17 cellular contexts compared by ENCODE assay signal in the genomic region with DNA sequence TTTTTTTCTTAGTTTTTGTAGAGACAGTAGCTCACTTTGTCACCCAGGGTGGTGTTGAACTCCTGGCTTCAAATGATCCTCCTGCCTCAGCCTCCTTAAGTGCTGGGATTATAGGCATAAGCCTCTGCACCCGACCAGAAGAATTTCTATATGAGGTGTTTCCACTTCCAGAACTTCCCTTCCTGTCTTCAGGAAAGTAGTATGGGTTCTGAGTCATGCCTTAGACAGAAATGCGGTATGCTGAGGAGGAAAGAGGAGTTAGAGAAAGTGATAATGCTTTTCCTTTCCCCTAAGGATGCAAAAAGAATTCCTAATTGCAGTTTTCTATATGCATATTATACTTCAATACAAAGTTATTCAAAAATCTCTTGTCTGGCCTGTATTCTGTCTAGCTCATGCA. TPM values are rescaled to one million over a fixed set of nuclear protein-coding genes. Genes with fewer than 3 reads are reported as not detected.
A peak's percentile ranks its signal among the peaks of the same experiment; 100 is the strongest.
DNase-seq lines count a peak whose midpoint lies in the region; ATAC-seq, FAIRE-seq and TF ChIP-seq lines count a peak whose summit lies in the region.
"Had no signal": no experiment of that assay in that cellular context is flagged by ENCODE, and none has a peak within 500 bp of the region (broad histone marks: within the 10 kb centered on the region; RNA-seq: fewer than 3 reads in every experiment).

No MANE protein-coding gene starts in this region.

- no peaks in the 10 kb centered on the region; the same call in none of the 2 replicates for H3K9me2 ChIP-seq in GM23338 (ENCODE audit: insufficient read depth)
- no peaks in the 10 kb centered on the region for H3K9me2 ChIP-seq in PC-3 (replicated peaks; ENCODE audit: low read length)

- H3K79me2 ChIP-seq in GM23338 (replicated peaks; ENCODE audit: insufficient read depth), result no peaks in the 10 kb centered on the region
- no peaks in the 10 kb centered on the region for H3K79me2 ChIP-seq in PC-3 (ENCODE audit: low read length)

- H3K4me3 Mint-ChIP-seq in GM23338, result no peak overlapping the region
- no peak overlapping the region for H3K4me3 Mint-ChIP-seq in osteocyte (ENCODE audit: unreplicated experiment)
- H3K4me3 Mint-ChIP-seq: CD4-positive, alpha-beta memory T cell had no signal

- H3K4me2 ChIP-seq in GM23338, result no peak overlapping the region
- H3K4me2 ChIP-seq in PC-3 (ENCODE audit: low read length), result no peak overlapping the region

- H3K27ac Mint-ChIP-seq in GM23338 (no peak overlapping the region), osteocyte (ENCODE audit: unreplicated experiment) (no peak overlapping the region)
- H3K27ac Mint-ChIP-seq: CD4-positive, alpha-beta memory T cell had no signal

- CTCF ChIA-PET in PC-3 (lab: Charles Lee), result no interaction called here

- FAIRE-seq in bronchial epithelial cell (lab: Jason Lieb, UNC), result no peak
- FAIRE-seq: K562 had no signal

- POLR2A ChIA-PET in PC-3 (lab: Charles Lee; ENCODE audit: unreplicated experiment), result no interaction called here

- H3K36me3 Mint-ChIP-seq in GM23338 (ENCODE audit: low read depth) (no peaks in the 10 kb centered on the region), osteocyte (ENCODE audit: unreplicated experiment) (no peaks in the 10 kb centered on the region)
- H3K36me3 Mint-ChIP-seq: CD4-positive, alpha-beta memory T cell had no signal

- H3K9ac ChIP-seq in PC-3 (ENCODE audit: low read length), result no peak overlapping the region

- no TSS peak for BruUV-seq in PC-3 (replicated peaks; lab: Mats Ljungman, UMichigan)

- H3K4me1 Mint-ChIP-seq in GM23338, result no peaks in the 10 kb centered on the region
- H3K4me1 Mint-ChIP-seq in osteocyte (ENCODE audit: unreplicated experiment), result peaks cover 11% of the 10 kb centered on the region
- H3K4me1 Mint-ChIP-seq: CD4-positive, alpha-beta memory T cell had no signal

- H4K20me1 ChIP-seq in GM23338 (replicated peaks; ENCODE audit: insufficient read depth), result no peaks in the 10 kb centered on the region
- H4K20me1 ChIP-seq in PC-3 (ENCODE audit: low read length), result no peaks in the 10 kb centered on the region

- no peak overlapping the region for H3K4me3 ChIP-seq in GM23338
- H3K4me3 ChIP-seq in PC-3 (ENCODE audit: low read length), result no peak overlapping the region
- no peak overlapping the region for H3K4me3 ChIP-seq in bronchial epithelial cell (ENCODE audit: low read depth, low read length)
- H3K4me3 ChIP-seq: HAP-1, K562, SJCRH30 had no signal

- ATAC-seq in GM23338 (no peak), PC-3 (peak; percentile 28), HG03520 (IDR thresholded peaks at IDR 0.05; ENCODE audit: unreplicated experiment) (no peak)
- ATAC-seq: K562 had no signal

- H3K36me3 ChIP-seq in GM23338 (ENCODE audit: insufficient read depth), result no peaks in the 10 kb centered on the region
- no peaks in the 10 kb centered on the region for H3K36me3 ChIP-seq in PC-3 (ENCODE audit: low read depth, low read length)
- no peaks in the 10 kb centered on the region for H3K36me3 ChIP-seq in bronchial epithelial cell (ENCODE audit: control insufficient read depth, insufficient read depth, low read length)
- H3K36me3 ChIP-seq: BE2C, HAP-1, SJCRH30 had no signal

- H3K27ac ChIP-seq in GM23338 (ENCODE audit: low read depth) (no peak overlapping the region), PC-3 (ENCODE audit: low read length) (peak overlapping the region; percentile 89)
- H3K27ac ChIP-seq: SJCRH30 had no signal

- no peak for DNase-seq in GM23338 (ENCODE audit: low spot score)
- peak; percentile 62 for DNase-seq in PC-3
- peak; percentile 63 for DNase-seq in bronchial epithelial cell (ENCODE audit: low read depth)
- DNase-seq in islet precursor cell, result peak; percentile 53
- DNase-seq in osteocyte (ENCODE audit: extremely low spot score, unreplicated experiment), result no peak
- DNase-seq in ecto neural progenitor cell (ENCODE audit: low spot score), result no peak
- DNase-seq in COLO668 (lab: John Stamatoyannopoulos, UW; ENCODE audit: unreplicated experiment), result no peak
- DNase-seq: BE2C; CD4-positive, alpha-beta memory T cell; NCI-H1092; NCI-H187 treated with DMSO at 0.1 percent for 48 hours; NCI-H524; SJCRH30 had no signal

- no peaks in the 10 kb centered on the region for H3K9me3 ChIP-seq in PC-3 (ENCODE audit: low read length)
- H3K9me3 ChIP-seq: BE2C, HAP-1, SJCRH30 had no signal

- H2AFZ ChIP-seq in GM23338 (peak overlapping the region; percentile 47; the same call in 1 of the 2 replicates), PC-3 (ENCODE audit: low read length) (no peak overlapping the region)

- H3K9me3 Mint-ChIP-seq in GM23338 (no peaks in the 10 kb centered on the region), osteocyte (ENCODE audit: unreplicated experiment) (peaks cover under 1% of the 10 kb centered on the region)

- H3K27me3 ChIP-seq in GM23338 (ENCODE audit: insufficient read depth), result no peaks in the 10 kb centered on the region
- H3K27me3 ChIP-seq in PC-3 (ENCODE audit: low read length), result no peaks in the 10 kb centered on the region
- H3K27me3 ChIP-seq in bronchial epithelial cell (ENCODE audit: control insufficient read depth, insufficient read depth, low read length), result no peaks in the 10 kb centered on the region
- H3K27me3 ChIP-seq: BE2C, SJCRH30 had no signal

- intact Hi-C loops in PC-3 (cut with micrococcal nuclease), result no loop called here

- no peaks in the 10 kb centered on the region for H3K4me1 ChIP-seq in GM23338 (ENCODE audit: insufficient read depth)
- peaks cover 53% of the 10 kb centered on the region for H3K4me1 ChIP-seq in PC-3 (ENCODE audit: insufficient read depth, low read length)
- H3K4me1 ChIP-seq: BE2C, SJCRH30 had no signal

- no peaks in the 10 kb centered on the region for H3F3A ChIP-seq in GM23338 (replicated peaks; ENCODE audit: low read depth)
- no peaks in the 10 kb centered on the region for H3F3A ChIP-seq in PC-3 (ENCODE audit: low read length, unreplicated experiment)

- TF ChIP-seq CTCF in GM23338 (conservative IDR thresholded peaks at IDR 0.05; ENCODE audit: low read depth in 2 of 2) (no peak), PC-3 (conservative IDR thresholded peaks at IDR 0.05; ENCODE audit: low read depth, low read length) (no peak), bronchial epithelial cell (IDR thresholded peaks at IDR 0.05; ENCODE audit: insufficient read depth, low read length, severe bottlenecking) (no peak), osteocyte (IDR thresholded peaks at IDR 0.05) (no peak)

- H3K27me3 Mint-ChIP-seq in GM23338 (ENCODE audit: insufficient read depth, low read depth, poor library complexity) (no peaks in the 10 kb centered on the region), osteocyte (ENCODE audit: unreplicated experiment) (no peaks in the 10 kb centered on the region)

TF ChIP-seq in GM23338, 12 proteins besides CTCF, POLR2A, EP300 and RAD21:
- TF ChIP-seq, protein P1, sequence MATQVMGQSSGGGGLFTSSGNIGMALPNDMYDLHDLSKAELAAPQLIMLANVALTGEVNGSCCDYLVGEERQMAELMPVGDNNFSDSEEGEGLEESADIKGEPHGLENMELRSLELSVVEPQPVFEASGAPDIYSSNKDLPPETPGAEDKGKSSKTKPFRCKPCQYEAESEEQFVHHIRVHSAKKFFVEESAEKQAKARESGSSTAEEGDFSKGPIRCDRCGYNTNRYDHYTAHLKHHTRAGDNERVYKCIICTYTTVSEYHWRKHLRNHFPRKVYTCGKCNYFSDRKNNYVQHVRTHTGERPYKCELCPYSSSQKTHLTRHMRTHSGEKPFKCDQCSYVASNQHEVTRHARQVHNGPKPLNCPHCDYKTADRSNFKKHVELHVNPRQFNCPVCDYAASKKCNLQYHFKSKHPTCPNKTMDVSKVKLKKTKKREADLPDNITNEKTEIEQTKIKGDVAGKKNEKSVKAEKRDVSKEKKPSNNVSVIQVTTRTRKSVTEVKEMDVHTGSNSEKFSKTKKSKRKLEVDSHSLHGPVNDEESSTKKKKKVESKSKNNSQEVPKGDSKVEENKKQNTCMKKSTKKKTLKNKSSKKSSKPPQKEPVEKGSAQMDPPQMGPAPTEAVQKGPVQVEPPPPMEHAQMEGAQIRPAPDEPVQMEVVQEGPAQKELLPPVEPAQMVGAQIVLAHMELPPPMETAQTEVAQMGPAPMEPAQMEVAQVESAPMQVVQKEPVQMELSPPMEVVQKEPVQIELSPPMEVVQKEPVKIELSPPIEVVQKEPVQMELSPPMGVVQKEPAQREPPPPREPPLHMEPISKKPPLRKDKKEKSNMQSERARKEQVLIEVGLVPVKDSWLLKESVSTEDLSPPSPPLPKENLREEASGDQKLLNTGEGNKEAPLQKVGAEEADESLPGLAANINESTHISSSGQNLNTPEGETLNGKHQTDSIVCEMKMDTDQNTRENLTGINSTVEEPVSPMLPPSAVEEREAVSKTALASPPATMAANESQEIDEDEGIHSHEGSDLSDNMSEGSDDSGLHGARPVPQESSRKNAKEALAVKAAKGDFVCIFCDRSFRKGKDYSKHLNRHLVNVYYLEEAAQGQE (IDR thresholded peaks at IDR 0.05; ENCODE audit: unreplicated experiment), result no peak
- TF ChIP-seq POLR2AphosphoS5 (IDR thresholded peaks at IDR 0.05; ENCODE audit: low read depth) (no peak), ZNF114 (CRISPR knock-in tag; IDR thresholded peaks at IDR 0.05) (no peak)

RNA-seq across cellular contexts. Expression of gene ADAMTSL1, which starts 16.5 kb away (rescaled TPM):
- 2.0 and 5.0 TPM in 2 replicates for total RNA-seq in GM23338 (2014; rRNA removed; shearing (Covaris generic))
- polyA plus RNA-seq in GM23338 (2016; fragmentation: Nextera tagmentation; extraction: Ambion mirVana), result 2.0 and 2.3 TPM in 2 replicates
- total RNA-seq in PC-3 (2014; rRNA removed) (0.26 TPM in 1 of 2 replicates, not detected in the other), bronchial epithelial cell (0.13 and 1.6 TPM in 2 replicates), osteocyte (1.2 and 1.5 TPM in 2 replicates)
- total RNA-seq: CD4-positive, alpha-beta memory T cell; HT-29; K562 had no signal
- polyA plus RNA-seq: CD4-positive, alpha-beta memory T cell had no signal

Comparison
In these comparisons a context has a peak if more than half of its experiments do, and no peak if none do; other contexts are left out.
1. DNase-seq: peak in PC-3 (single experiment), bronchial epithelial cell (single experiment) and islet precursor cell (single experiment); none in GM23338 (single experiment), osteocyte (single experiment), ecto neural progenitor cell (single experiment) and COLO668 (single experiment).